In the genomic region with DNA sequence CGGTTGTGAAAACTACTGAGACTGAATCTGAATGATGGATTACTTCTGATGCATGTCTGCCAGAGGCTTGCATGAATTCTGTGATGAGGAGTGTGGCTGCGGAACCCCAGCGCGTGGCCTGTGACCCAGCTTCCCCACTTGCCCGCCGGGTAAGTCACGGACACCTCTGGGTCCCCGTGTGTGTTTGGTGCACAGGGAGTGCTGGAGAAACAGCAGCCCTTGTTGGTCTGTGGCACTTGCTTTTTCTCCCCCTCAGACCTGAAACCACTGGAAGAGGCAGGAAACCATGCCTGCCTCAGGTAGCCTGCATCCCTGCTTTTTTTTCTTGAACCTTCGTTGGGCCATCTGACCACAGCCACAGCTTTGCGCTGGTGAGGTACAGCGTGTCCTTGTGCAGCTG, we compare ENCODE assay signal across 1 cellular context.
TF ChIP-seq lines count a peak whose summit lies in the region.

No MANE protein-coding gene starts in this region.

TF ChIP-seq in GM12878, 131 proteins besides CTCF, POLR2A, EP300 and RAD21:
- TF ChIP-seq, protein P1, sequence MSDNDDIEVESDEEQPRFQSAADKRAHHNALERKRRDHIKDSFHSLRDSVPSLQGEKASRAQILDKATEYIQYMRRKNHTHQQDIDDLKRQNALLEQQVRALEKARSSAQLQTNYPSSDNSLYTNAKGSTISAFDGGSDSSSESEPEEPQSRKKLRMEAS (IDR thresholded peaks at IDR 0.05; ENCODE audit: low read depth, low read length) = no peak
- no peak for TF ChIP-seq SPI1 (IDR thresholded peaks at IDR 0.05; ENCODE audit: borderline replicate concordance, insufficient read depth, low read depth, low read length)
- no peak for TF ChIP-seq CHD4 (IDR thresholded peaks at IDR 0.05)
- no peak for TF ChIP-seq CREM (IDR thresholded peaks at IDR 0.05; ENCODE audit: low read depth)
- no peak for TF ChIP-seq HDAC2 (IDR thresholded peaks at IDR 0.05)
- TF ChIP-seq BACH1 (IDR thresholded peaks at IDR 0.05; ENCODE audit: borderline replicate concordance) = no peak
